ENCODE assay signal across 16 cellular contexts in genomic region chr3:190053919-190054672, GRCh38.
DNase-seq lines count a peak whose midpoint lies in the region; ATAC-seq, FAIRE-seq and TF ChIP-seq lines count a peak whose summit lies in the region.
"Had no signal": no experiment of that assay in that cellular context is flagged by ENCODE, and none has a peak within 500 bp of the region (broad histone marks: within the 10 kb centered on the region; RNA-seq: fewer than 3 reads in every experiment).

No MANE protein-coding gene starts in this region.

- H3K4me1 ChIP-seq in BE2C: no peaks in the 10 kb centered on the region

- H3K27me3 Mint-ChIP-seq in T-cell: peaks cover 3 to 14% of the 10 kb centered on the region in 2 donors

- H3K4me3 ChIP-seq in astrocyte of the cerebellum (ENCODE audit: low read depth, low read length) (no peak overlapping the region), kidney epithelial cell (ENCODE audit: low read depth, low read length) (no peak overlapping the region), BE2C (ENCODE audit: low read depth, low read length) (no peak overlapping the region)
- H3K4me3 ChIP-seq: K562, uterus had no signal

- POLR2A ChIA-PET in T-cell (lab: Charles Lee): interaction anchor here in 1 of 2 donors (0.7 kb wide), 1 partner anchor 192 kb away, joined by 4 read pairs; no protein-coding TSS in a partner anchor

- ATAC-seq in T-cell (replicated peaks in 1 of 4): no peak
- ATAC-seq: K562, left lobe of liver had no signal

- peak; percentile 20 for TF ChIP-seq CTCF in astrocyte of the cerebellum (IDR thresholded peaks at IDR 0.05; ENCODE audit: low read depth, low read length, missing control alignments)
- peak; percentile 28 for TF ChIP-seq CTCF in kidney epithelial cell (IDR thresholded peaks at IDR 0.05; ENCODE audit: insufficient read depth, low read length, poor library complexity, severe bottlenecking)
- no peak for TF ChIP-seq CTCF in BE2C (IDR thresholded peaks at IDR 0.05; ENCODE audit: low read depth, low read length)

- no peak for FAIRE-seq in HTR-8/SVneo (lab: Jason Lieb, UNC)
- FAIRE-seq: K562 had no signal

- no peaks in the 10 kb centered on the region for H3K4me1 Mint-ChIP-seq in T-cell
- H3K4me1 Mint-ChIP-seq: activated CD4-positive, alpha-beta memory T cell treated with anti-CD3 and anti-CD28 coated beads, Interleukin-2, amount 10 ng/mL, durations not matched to agents 7 days and 5 days had no signal

- CTCF ChIA-PET in T-cell (lab: Charles Lee): no interaction called here

- H3K9me3 ChIP-seq in BE2C: no peaks in the 10 kb centered on the region
- H3K9me3 ChIP-seq: uterus had no signal

- DNase-seq in AG20443 (ENCODE audit: low spot score) (peak; percentile 73), HTR-8/SVneo (ENCODE audit: insufficient read length, low spot score) (peak; percentile 54), astrocyte of the cerebellum (ENCODE audit: low read depth) (no peak), kidney epithelial cell (ENCODE audit: low read depth) (peak; percentile 66), DMS 273 treated with DMSO at 0.1 percent for 48 hours (lab: John Stamatoyannopoulos, UW) (no peak), DMS 273 (lab: John Stamatoyannopoulos, UW; ENCODE audit: unreplicated experiment) (no peak), BE2C (no peak), T-cell (no peak)
- DNase-seq: activated CD4-positive, alpha-beta memory T cell treated with anti-CD3 and anti-CD28 coated beads, Interleukin-2, amount 10 ng/mL, durations not matched to agents 7 days and 5 days; CD4-positive, alpha-beta T cell; erythroblast; NCI-H2171 treated with DMSO at 0.1 percent for 48 hours; SIG-M5; uterus had no signal

- in situ Hi-C loops in astrocyte of the cerebellum (cut with HindIII; ENCODE audit: low sequenced_read_pairs): no loop called here

- no peaks in the 10 kb centered on the region for H3K36me3 Mint-ChIP-seq in T-cell

- H3K27ac Mint-ChIP-seq in T-cell: no peak overlapping the region
- H3K27ac Mint-ChIP-seq: activated CD4-positive, alpha-beta memory T cell treated with anti-CD3 and anti-CD28 coated beads, Interleukin-2, amount 10 ng/mL, durations not matched to agents 7 days and 5 days; CD4-positive, alpha-beta T cell had no signal

- H3K36me3 ChIP-seq in kidney epithelial cell (ENCODE audit: control insufficient read depth, insufficient read depth, low read length): no peaks in the 10 kb centered on the region
- H3K36me3 ChIP-seq in BE2C: no peaks in the 10 kb centered on the region
- H3K36me3 ChIP-seq: uterus had no signal

- H3K27me3 ChIP-seq in kidney epithelial cell (ENCODE audit: control insufficient read depth, insufficient read depth, low read length) (no peaks in the 10 kb centered on the region), BE2C (no peaks in the 10 kb centered on the region)
- H3K27me3 ChIP-seq: uterus had no signal

- H3K4me3 Mint-ChIP-seq in T-cell: no peak overlapping the region
- H3K4me3 Mint-ChIP-seq: activated CD4-positive, alpha-beta memory T cell treated with anti-CD3 and anti-CD28 coated beads, Interleukin-2, amount 10 ng/mL, durations not matched to agents 7 days and 5 days; CD4-positive, alpha-beta T cell had no signal

- H3K9me3 Mint-ChIP-seq in T-cell: no peaks in the 10 kb centered on the region
- H3K9me3 Mint-ChIP-seq: activated CD4-positive, alpha-beta memory T cell treated with anti-CD3 and anti-CD28 coated beads, Interleukin-2, amount 10 ng/mL, durations not matched to agents 7 days and 5 days; CD4-positive, alpha-beta T cell had no signal

Comparison
In these comparisons a context has a peak if more than half of its experiments do, and no peak if none do; other contexts are left out.
1. DNase-seq: peak in AG20443 (single experiment), HTR-8/SVneo (single experiment) and kidney epithelial cell (single experiment); none in astrocyte of the cerebellum (single experiment), DMS 273 treated with DMSO at 0.1 percent for 48 hours (single experiment), DMS 273 (single experiment), BE2C (single experiment) and T-cell (0 of 34).